In genomic region chr12:117051380-117051779, GRCh38 we compare ENCODE assay signal across 25 cellular contexts. TPM values are rescaled to one million over a fixed set of nuclear protein-coding genes. Genes with fewer than 3 reads are reported as not detected.
A peak's percentile ranks its signal among the peaks of the same experiment; 100 is the strongest.
DNase-seq lines count a peak whose midpoint lies in the region; ATAC-seq, FAIRE-seq and TF ChIP-seq lines count a peak whose summit lies in the region.
"Had no signal": no experiment of that assay in that cellular context is flagged by ENCODE, and none has a peak within 500 bp of the region (broad histone marks: within the 10 kb centered on the region; RNA-seq: fewer than 3 reads in every experiment).

No MANE protein-coding gene starts in this region.

- in situ Hi-C loops in GM12878 (cut with MboI): no loop called here

- H3K27me3 Mint-ChIP-seq in CD14-positive monocyte (ENCODE audit: low read depth in 3 of 3): peaks cover 0 to 3% (median 2%) of the 10 kb centered on the region in 3 donors
- H3K27me3 Mint-ChIP-seq: activated CD4-positive, alpha-beta memory T cell treated with anti-CD3 and anti-CD28 coated beads, Interleukin-2, amount 10 ng/mL, durations not matched to agents 7 days and 5 days; activated naive CD8-positive, alpha-beta T cell; memory B cell had no signal

- H3K27me3 ChIP-seq in BLaER1 (no peaks in the 10 kb centered on the region), GM12878 (replicated peaks in 1 of 2; ENCODE audit: control insufficient read depth in 2 of 2, insufficient read depth in 2 of 2, low read length in 1 of 2) (no peaks in the 10 kb centered on the region), A673 (replicated peaks; ENCODE audit: insufficient read depth, low read depth, low read length, poor library complexity) (no peaks in the 10 kb centered on the region)
- H3K27me3 ChIP-seq: dorsolateral prefrontal cortex, upper lobe of right lung had no signal

- peaks cover 0 to 2% (median 0%) of the 10 kb centered on the region in 7 donors for H3K9me3 Mint-ChIP-seq in CD14-positive monocyte
- H3K9me3 Mint-ChIP-seq: activated CD4-positive, alpha-beta memory T cell treated with anti-CD3 and anti-CD28 coated beads, Interleukin-2, amount 10 ng/mL, durations not matched to agents 7 days and 5 days; activated T-helper 2 cell treated with anti-CD3 and anti-CD28 coated beads, Interferon-gamma antibody, Interleukin-2, Interleukin-4, amounts not matched to agents 10 μg/mL and 5 μg/mL and 100 μg/mL, durations not matched to agents 14 hours and 24 hours and 36 hours; memory B cell had no signal

- H3K4me3 ChIP-seq in BLaER1 (peak overlapping the region; percentile 35; the same call in 1 of the 2 replicates), HEK293 (ENCODE audit: low read depth, low read length) (no peak overlapping the region), GM12878 (no peak overlapping the region), A673 (ENCODE audit: low read depth, low read length, poor library complexity, severe bottlenecking) (no peak overlapping the region), foreskin fibroblast (ENCODE audit: low read depth in 1 of 2, low read length in 2 of 2) (no peak overlapping the region)
- H3K4me3 ChIP-seq: dorsolateral prefrontal cortex, psoas muscle, upper lobe of right lung had no signal

- TF ChIP-seq RAD21 in GM12878 (IDR thresholded peaks at IDR 0.05; ENCODE audit: insufficient read depth, low read depth, low read length): no peak

- H3K4me1 ChIP-seq in BLaER1: peaks cover 89% of the 10 kb centered on the region
- no peaks in the 10 kb centered on the region for H3K4me1 ChIP-seq in HEK293 (ENCODE audit: control insufficient read depth, insufficient read depth, low read length)
- peaks cover 10% of the 10 kb centered on the region for H3K4me1 ChIP-seq in GM12878 (ENCODE audit: control insufficient read depth, insufficient read depth, low read length)
- no peaks in the 10 kb centered on the region for H3K4me1 ChIP-seq in A673 (ENCODE audit: insufficient read depth, low read length, poor library complexity, severe bottlenecking)
- H3K4me1 ChIP-seq: psoas muscle had no signal

- H2AFZ ChIP-seq in GM12878 (ENCODE audit: control insufficient read depth, low read depth, low read length): no peak overlapping the region

- H3K4me1 Mint-ChIP-seq in CD14-positive monocyte: peaks cover 31% of the 10 kb centered on the region
- H3K4me1 Mint-ChIP-seq: activated CD4-positive, alpha-beta memory T cell treated with anti-CD3 and anti-CD28 coated beads, Interleukin-2, amount 10 ng/mL, durations not matched to agents 7 days and 5 days had no signal

- POLR2A ChIA-PET in HEK293 (lab: Yijun Ruan, JAX): no interaction called here
- POLR2A ChIA-PET in GM12878 (lab: Charles Lee): no interaction called here
- POLR2A ChIA-PET in A673 (lab: Charles Lee; ENCODE audit: low non-redundant PET): no interaction called here

- SMC1A ChIA-PET in GM12878 (lab: Charles Lee; ENCODE audit: uncharacterized antibody, unreplicated experiment): no interaction called here

- no peak for TF ChIP-seq EP300 in GM12878 (IDR thresholded peaks at IDR 0.05; ENCODE audit: borderline replicate concordance in 1 of 2, control insufficient read depth in 1 of 2, low read depth in 2 of 2, low read length in 2 of 2)

- no peak overlapping the region for H3K27ac Mint-ChIP-seq in CD14-positive monocyte
- H3K27ac Mint-ChIP-seq: activated CD4-positive, alpha-beta memory T cell treated with anti-CD3 and anti-CD28 coated beads, Interleukin-2, amount 10 ng/mL, durations not matched to agents 7 days and 5 days; activated naive CD8-positive, alpha-beta T cell; activated T-helper 2 cell treated with anti-CD3 and anti-CD28 coated beads, Interferon-gamma antibody, Interleukin-2, Interleukin-4, amounts not matched to agents 10 μg/mL and 5 μg/mL and 100 μg/mL, durations not matched to agents 14 hours and 24 hours and 36 hours; memory B cell had no signal

- no peak overlapping the region for H3K4me3 Mint-ChIP-seq in CD14-positive monocyte
- H3K4me3 Mint-ChIP-seq: activated CD4-positive, alpha-beta memory T cell treated with anti-CD3 and anti-CD28 coated beads, Interleukin-2, amount 10 ng/mL, durations not matched to agents 7 days and 5 days; activated naive CD8-positive, alpha-beta T cell had no signal

- FAIRE-seq in GM12878 (lab: Jason Lieb, UNC): no peak
- FAIRE-seq: A204.1, astrocyte, HTR-8/SVneo had no signal

- DNase-seq in GM12878 (ENCODE audit: low read depth, low spot score) (no peak), left ventricle myocardium superior (no peak), A673 (ENCODE audit: low spot score) (no peak), foreskin fibroblast (no peak), CD14-positive monocyte (ENCODE audit: low spot score) (no peak)
- DNase-seq: activated CD4-positive, alpha-beta memory T cell treated with anti-CD3 and anti-CD28 coated beads, Interleukin-2, amount 10 ng/mL, durations not matched to agents 7 days and 5 days; cerebellar nuclear complex; COR-L47; dorsolateral prefrontal cortex; KG1; NCI-H1694; NCI-H510A treated with DMSO at 0.1 percent for 48 hours; nucleus accumbens; psoas muscle; T-helper 9 cell; upper lobe of right lung had no signal

- TF ChIP-seq POLR2A in GM12878 (IDR thresholded peaks at IDR 0.05; ENCODE audit: low read depth, low read length): no peak

- TF ChIP-seq CTCF in HEK293 (tag by site-specific recombination; IDR thresholded peaks at IDR 0.05) (no peak), GM12878 (IDR thresholded peaks at IDR 0.05 in 2 of 3, conservative IDR thresholded peaks at IDR 0.05 in 1 of 3; ENCODE audit: control insufficient read depth in 2 of 3, extremely low read depth in 1 of 3, insufficient read depth in 1 of 3, low read depth in 3 of 3, low read length in 3 of 3) (no peak), A673 (conservative IDR thresholded peaks at IDR 0.05; ENCODE audit: low read depth, low read length) (no peak), foreskin fibroblast (IDR thresholded peaks at IDR 0.05; ENCODE audit: low read depth, low read length) (no peak), CD14-positive monocyte (IDR thresholded peaks at IDR 0.05) (no peak)

- H3K4me2 ChIP-seq in BLaER1 (peak overlapping the region; percentile 91), GM12878 (ENCODE audit: control insufficient read depth, insufficient read depth) (no peak overlapping the region)

- H3K9me3 ChIP-seq in BLaER1: no peaks in the 10 kb centered on the region
- H3K9me3 ChIP-seq in HEK293 (ENCODE audit: control insufficient read depth, insufficient read depth, low read depth, low read length): no peaks in the 10 kb centered on the region
- H3K9me3 ChIP-seq in GM12878 (replicated peaks; ENCODE audit: control insufficient read depth, insufficient read depth, low read length): no peaks in the 10 kb centered on the region
- no peaks in the 10 kb centered on the region for H3K9me3 ChIP-seq in A673 (ENCODE audit: low read depth, low read length, poor library complexity, severe bottlenecking)
- H3K9me3 ChIP-seq: psoas muscle, upper lobe of right lung had no signal

- RAD21 ChIA-PET in GM12878 (lab: Charles Lee; ENCODE audit: unreplicated experiment): no interaction called here

- CTCF ChIA-PET in HEK293 (lab: Yijun Ruan, JAX): interaction anchor here (0.7 kb wide), 1 partner anchor 103 kb away, joined by 3 read pairs; no protein-coding TSS in a partner anchor
- CTCF ChIA-PET in GM12878 (lab: Yijun Ruan, JAX): no interaction called here
- CTCF ChIA-PET in A673 (lab: Charles Lee): no interaction called here

- H3K79me2 ChIP-seq in GM12878 (ENCODE audit: control insufficient read depth, insufficient read depth, low read length): no peaks in the 10 kb centered on the region

- H4K20me1 ChIP-seq in BLaER1: no peaks in the 10 kb centered on the region
- H4K20me1 ChIP-seq in GM12878 (ENCODE audit: control insufficient read depth, insufficient read depth): no peaks in the 10 kb centered on the region

- intact Hi-C loops in GM12878 (cut with micrococcal nuclease; ENCODE audit: unreplicated experiment) (no loop called here), left ventricle myocardium superior (cut with micrococcal nuclease) (no loop called here), A673 (cut with micrococcal nuclease; ENCODE audit: unreplicated experiment) (no loop called here), CD14-positive monocyte (cut with micrococcal nuclease) (no loop called here)

- WGBS in GM12878 (ENCODE audit: insufficient coverage, insufficient replicate concordance, low lambda C conversion rate, missing lambda C conversion rate): 14% methylated on average over 10 of the region's 10 CpGs

- ATAC-seq in GM12878 (no peak), left ventricle myocardium superior (peak; percentile 67), HG02970 (IDR thresholded peaks at IDR 0.05; ENCODE audit: low FRiP score, unreplicated experiment) (no peak)
- ATAC-seq: psoas muscle, upper lobe of right lung had no signal

- peaks cover 38 to 85% of the 10 kb centered on the region in 2 donors for H3K36me3 Mint-ChIP-seq in CD14-positive monocyte
- H3K36me3 Mint-ChIP-seq: memory B cell had no signal

- H3K9ac ChIP-seq in BLaER1 (peak overlapping the region; percentile 59), GM12878 (ENCODE audit: control insufficient read depth, insufficient read depth, low read length) (no peak overlapping the region)

- peak overlapping the region; percentile 82 for H3K27ac ChIP-seq in BLaER1
- no peak overlapping the region for H3K27ac ChIP-seq in HEK293 (ENCODE audit: extremely low read depth, low read depth, low read length)
- no peak overlapping the region for H3K27ac ChIP-seq in GM12878 (ENCODE audit: control insufficient read depth, insufficient read depth)
- H3K27ac ChIP-seq in A673 (ENCODE audit: low read depth, low read length, poor library complexity, severe bottlenecking): no peak overlapping the region
- H3K27ac ChIP-seq: psoas muscle, upper lobe of right lung had no signal

- BruUV-seq in GM12878 (replicated peaks; lab: Mats Ljungman, UMichigan) (no TSS peak), A673 (replicated peaks; lab: Mats Ljungman, UMichigan) (no TSS peak)

- H3K36me3 ChIP-seq in BLaER1 (no peaks in the 10 kb centered on the region), HEK293 (ENCODE audit: control insufficient read depth in 2 of 2, insufficient read depth in 1 of 2, low read length in 2 of 2) (no peaks in the 10 kb centered on the region), GM12878 (ENCODE audit: control insufficient read depth in 2 of 2, insufficient read depth in 2 of 2, low read length in 1 of 2) (peaks cover 0 to 5% of the 10 kb centered on the region in 2 experiments; a peak in 2 of 4 replicates), A673 (ENCODE audit: insufficient read depth, low read length, poor library complexity, severe bottlenecking) (no peaks in the 10 kb centered on the region)
- H3K36me3 ChIP-seq: upper lobe of right lung had no signal

RNA-seq across cellular contexts. Expression of gene TESC, which starts 47.8 kb away (rescaled TPM):
- 9.6 and 12.7 TPM in 2 replicates for total RNA-seq in GM12878 (2013; cell fraction: nucleolus; rRNA removed)
- total RNA-seq in GM12878 (2014; rRNA removed) (14.9 and 18.7 TPM in 2 replicates), GM12878 (2014; rRNA removed; fragmentation: Illumina TruSeq; extraction: Trizol) (6.2 and 7.6 TPM in 2 replicates), GM12878 (2021) (14.1 and 16.5 TPM in 2 replicates), left ventricle myocardium superior (115 TPM), A673 (2021) (not detected in 2 replicates)
- polyA plus RNA-seq in GM12878 (2011; ENCODE audit: low read depth): 5.5 TPM
- polyA plus RNA-seq in GM12878 (2011; rRNA removed) (27.2 and 52.1 TPM in 2 replicates), GM12878 (2014; fragmentation: Illumina TruSeq; extraction: Trizol) (3.0 and 8.1 TPM in 2 replicates), GM12878 (2014; fragmentation: Nextera tagmentation; extraction: Ambion mirVana) (1 to 10 TPM in 1 of 2 experiments, under 1 TPM in 1; 0.47 to 4.1 TPM), GM12878 (2014; rRNA removed) (15.8 and 22.8 TPM in 2 replicates), GM12878 (2016; fragmentation: Nextera tagmentation; extraction: Ambion mirVana) (10 to 100 TPM; 16.6 to 17.8 TPM), CD14-positive monocyte (100 to 1,000 TPM; 105 to 138 TPM)
- polyA plus RNA-seq in GM12878 (2011; cell fraction: cytosol; rRNA removed): 60.9 and 85.9 TPM in 2 replicates
- 39.2 and 42.9 TPM in 2 replicates for polyA plus RNA-seq in GM12878 (2011; cell fraction: nucleus; rRNA removed)
- polyA plus RNA-seq in GM12878 (2012): 18.3 and 28.3 TPM in 2 replicates
- 17.5 and 26.5 TPM in 2 replicates for polyA minus RNA-seq in GM12878 (2011; rRNA and poly(A)+ RNA removed)
- 8.8 and 10.3 TPM in 2 replicates for polyA minus RNA-seq in GM12878 (2011; cell fraction: cytosol; rRNA and poly(A)+ RNA removed)
- 13.5 and 19.1 TPM in 2 replicates for polyA minus RNA-seq in GM12878 (2011; cell fraction: nucleus; rRNA and poly(A)+ RNA removed)
